Comparison of ENCODE assay signal across 8 cellular contexts in genomic region chr5:50751064-50751657, GRCh38.
DNase-seq lines count a peak whose midpoint lies in the region; FAIRE-seq and TF ChIP-seq lines count a peak whose summit lies in the region.

No MANE protein-coding gene starts in this region.

- no peaks in the 10 kb centered on the region for H3K4me1 Mint-ChIP-seq in mesothelial cell of epicardium

- H3K27ac Mint-ChIP-seq in mesothelial cell of epicardium = no peak overlapping the region

- in situ Hi-C loops in G401 (cut with HindIII; ENCODE audit: low sequenced_read_pairs) = no loop called here

- H3K36me3 Mint-ChIP-seq in mesothelial cell of epicardium = peaks cover 8% of the 10 kb centered on the region

- H3K27me3 Mint-ChIP-seq in mesothelial cell of epicardium (ENCODE audit: low read depth) = no peaks in the 10 kb centered on the region

- peaks cover 9% of the 10 kb centered on the region for H3K9me3 Mint-ChIP-seq in mesothelial cell of epicardium

- peak; percentile 83 for FAIRE-seq in H54 (lab: Jason Lieb, UNC)

- H3K4me3 ChIP-seq in AG04449 (ENCODE audit: low read depth, low read length) (no peak overlapping the region), coronary artery (no peak overlapping the region)

- CTCF ChIA-PET in AG04449 (lab: Yijun Ruan, JAX) = interaction anchor here (0.9 to 2.3 kb wide), 9 partner anchors 9 to 311 kb away, joined by 3 to 20 read pairs (median 4); partner anchors contain the start of gene EMB

- H3K4me3 Mint-ChIP-seq in mesothelial cell of epicardium = no peak overlapping the region

- TF ChIP-seq POLR2A in H54 (IDR thresholded peaks at IDR 0.05; ENCODE audit: low read depth, low read length) = no peak

- TF ChIP-seq CTCF in AG04449 (IDR thresholded peaks at IDR 0.05; ENCODE audit: insufficient read depth, low read length, missing control alignments) = peak; percentile 80
- peak; percentile 61 for TF ChIP-seq CTCF in coronary artery (IDR thresholded peaks at IDR 0.05)
- TF ChIP-seq CTCF in mesothelial cell of epicardium (IDR thresholded peaks at IDR 0.05; ENCODE audit: unreplicated experiment) = peak; percentile 82

- H3K27ac ChIP-seq in coronary artery = no peak overlapping the region

- POLR2A ChIA-PET in AG04449 (lab: Yijun Ruan, JAX) = no interaction called here

- DNase-seq in AG04449 (ENCODE audit: low read depth, low spot score) (no peak), G401 (ENCODE audit: low spot score) (peak; percentile 14), H54 (ENCODE audit: insufficient read length, low spot score) (no peak), Kasumi-1 (lab: John Stamatoyannopoulos, UW) (peak; percentile 72 to 83), SK-N-DZ (ENCODE audit: low spot score) (peak; percentile 53), coronary artery (ENCODE audit: low spot score) (no peak), mesothelial cell of epicardium (ENCODE audit: low spot score in 2 of 2, unreplicated experiment in 2 of 2) (no peak), NCI-H1930 (lab: John Stamatoyannopoulos, UW) (no peak)

Comparison
In these comparisons a context has a peak if more than half of its experiments do, and no peak if none do; other contexts are left out.
1. DNase-seq: peak in G401 (single experiment), Kasumi-1 (2 of 2) and SK-N-DZ (single experiment); none in AG04449 (single experiment), H54 (single experiment), coronary artery (single experiment), mesothelial cell of epicardium (0 of 2) and NCI-H1930 (0 of 2).
2. Peak in every context shown above with its lines, with median percentiles within 50 percentile points of each other: CTCF ChIP-seq.